In the genomic region with DNA sequence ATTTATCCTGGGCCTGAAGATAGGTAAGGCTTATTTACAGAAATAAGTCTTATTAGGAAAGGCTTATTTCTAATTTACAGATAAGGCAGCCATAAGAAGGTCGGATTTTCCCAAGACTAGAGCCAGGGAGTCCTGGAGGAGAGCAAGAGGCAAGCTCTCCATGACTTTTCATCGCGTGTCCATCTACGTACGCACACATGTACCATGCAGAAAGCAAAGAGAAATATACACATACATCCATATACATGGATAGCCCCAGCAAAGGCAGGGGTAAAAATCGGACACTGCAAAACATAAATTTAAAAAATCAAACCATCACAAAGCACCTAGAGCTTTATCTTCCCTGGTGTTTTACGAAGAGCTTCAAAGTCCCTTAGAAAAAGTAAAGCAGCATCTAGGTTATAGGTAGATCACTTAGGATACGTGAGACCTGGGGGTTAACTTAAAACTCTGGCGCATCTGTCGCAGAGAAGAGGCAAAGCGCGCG, we compare ENCODE assay signal across 8 cellular contexts. TPM values are rescaled to one million over a fixed set of nuclear protein-coding genes. Genes with fewer than 3 reads are reported as not detected.
DNase-seq lines count a peak whose midpoint lies in the region; ATAC-seq, FAIRE-seq and TF ChIP-seq lines count a peak whose summit lies in the region.

No MANE protein-coding gene starts in this region.

- H3K9me2 ChIP-seq in Loucy (replicated peaks; ENCODE audit: low read depth, low read length) = no peaks in the 10 kb centered on the region

- H3K27me3 ChIP-seq in Loucy (ENCODE audit: insufficient read depth, low read length, poor library complexity, severe bottlenecking) = no peaks in the 10 kb centered on the region
- H3K27me3 ChIP-seq in K562 (ENCODE audit: control insufficient read depth in 2 of 2, insufficient read depth in 2 of 2, low read length in 2 of 2) = no peaks in the 10 kb centered on the region

- no peaks in the 10 kb centered on the region for H3K9me1 ChIP-seq in K562 (ENCODE audit: control insufficient read depth, insufficient read depth, low read length)

- H3F3A ChIP-seq in Loucy (ENCODE audit: low read depth) = no peaks in the 10 kb centered on the region

- H3K36me3 ChIP-seq in Loucy (ENCODE audit: insufficient read depth, low read length) (no peaks in the 10 kb centered on the region), K562 (ENCODE audit: control insufficient read depth, insufficient read depth, low read length) (peaks cover 8% of the 10 kb centered on the region; the same call in 1 of the 3 replicates)

- H3K9ac ChIP-seq in Loucy (ENCODE audit: low read depth, low read length, poor library complexity, severe bottlenecking) = peak overlapping the region; percentile 88
- H3K9ac ChIP-seq in K562 (ENCODE audit: insufficient read depth in 1 of 2, low read depth in 2 of 2, low read length in 2 of 2) = peak overlapping the region; percentile 94 to 98

- ATAC-seq in K562 (peak; percentile 4; the same call in 1 of the 3 replicates), left lobe of liver (peak; percentile 3)

- H3K27ac ChIP-seq in K562 (ENCODE audit: extremely low read depth, low read depth, low read length) (peak overlapping the region; percentile 84), temporal lobe (ENCODE audit: low read depth, low read length) (peak overlapping the region; percentile 77)

- H2AFZ ChIP-seq in Loucy (ENCODE audit: low read length) = peak overlapping the region; percentile 80
- peak overlapping the region; percentile 72 for H2AFZ ChIP-seq in K562 (ENCODE audit: low read depth, low read length)

- H3K4me3 ChIP-seq in Loucy (ENCODE audit: low read length, poor library complexity, severe bottlenecking) (peak overlapping the region; percentile 93), K562 (peak overlapping the region; percentile 53)

- no peak for TF ChIP-seq POLR2A in K562 (conservative IDR thresholded peaks at IDR 0.05)

- no peak for TF ChIP-seq EP300 in K562 (IDR thresholded peaks at IDR 0.05; ENCODE audit: low read length)

- H3K9me3 ChIP-seq in Loucy (ENCODE audit: insufficient read depth, low read depth, low read length) (no peaks in the 10 kb centered on the region), K562 (replicated peaks; ENCODE audit: control insufficient read depth, insufficient read depth, low read depth, low read length) (no peaks in the 10 kb centered on the region)

- WGBS in K562 (ENCODE audit: insufficient coverage, low coverage, missing lambda C conversion rate) = under 1% methylated on average over 10 of the region's 13 CpGs

- H4K20me1 ChIP-seq in Loucy (ENCODE audit: insufficient read depth, low read length, poor library complexity, severe bottlenecking) = peaks cover 34% of the 10 kb centered on the region
- H4K20me1 ChIP-seq in K562 (replicated peaks; ENCODE audit: control insufficient read depth, insufficient read depth, low read length) = peaks cover 10% of the 10 kb centered on the region; the same call in 1 of the 2 replicates

- intact Hi-C loops in K562 (cut with micrococcal nuclease) = loop anchor here (5.0 kb wide), 1 partner anchor 114 kb away; a partner anchor contains a TSS

- no peak for TF ChIP-seq RAD21 in K562 (CRISPR knock-in tag; conservative IDR thresholded peaks at IDR 0.05 in 1 of 2, IDR thresholded peaks at IDR 0.05 in 1 of 2)

- peak overlapping the region; percentile 94 for H3K4me2 ChIP-seq in Loucy (ENCODE audit: low read depth, low read length, poor library complexity, severe bottlenecking)
- peak overlapping the region; percentile 86 for H3K4me2 ChIP-seq in K562 (ENCODE audit: insufficient read depth, low read length)

- CTCF ChIA-PET in K562 (lab: Yijun Ruan, JAX; ENCODE audit: low intra/inter-chr PET ratio) = no interaction called here

- TF ChIP-seq CTCF in Loucy (conservative IDR thresholded peaks at IDR 0.05; ENCODE audit: low read length) (no peak), K562 (IDR thresholded peaks at IDR 0.05 in 2 of 3, conservative IDR thresholded peaks at IDR 0.05 in 1 of 3; ENCODE audit: insufficient read depth in 2 of 3, low read depth in 1 of 3, low read length in 3 of 3) (no peak)

- FAIRE-seq in K562 (lab: Jason Lieb, UNC) = peak; percentile 49

- TSS peak; percentile 80 for BruUV-seq in K562 (replicated peaks; lab: Mats Ljungman, UMichigan)

- DNase-seq in activated T-cell treated with anti-CD3 and anti-CD28 coated beads for 4 hours = peak; percentile 1
- no peak for DNase-seq in activated T-cell treated with anti-CD3 and anti-CD28 coated beads, Interleukin-2, amount 50 U/mL, for 48 hours
- peak in 1 of 4 experiments; percentile 24 for DNase-seq in K562 (ENCODE audit: extremely low read depth in 1 of 4, low spot score in 3 of 4)
- no peak for DNase-seq in left lobe of liver (ENCODE audit: low spot score)
- DNase-seq in medulla oblongata (ENCODE audit: extremely low spot score) = no peak
- no peak for DNase-seq in GM19240 (ENCODE audit: insufficient read length, low spot score)

- H3K79me2 ChIP-seq in Loucy (ENCODE audit: insufficient read depth, low read length) (peaks cover 45% of the 10 kb centered on the region), K562 (ENCODE audit: control insufficient read depth, insufficient read depth, low read length) (peaks cover 51% of the 10 kb centered on the region)

- H3K4me1 ChIP-seq in Loucy (ENCODE audit: insufficient read depth, low read length, poor library complexity, severe bottlenecking) (peaks cover 29% of the 10 kb centered on the region), K562 (replicated peaks in 1 of 2; ENCODE audit: control insufficient read depth in 2 of 2, insufficient read depth in 2 of 2, low read length in 2 of 2) (peaks cover 14 to 34% of the 10 kb centered on the region in 2 experiments)

- POLR2A ChIA-PET in K562 (lab: Yijun Ruan, JAX) = interaction anchor here (0.6 to 2.4 kb wide), 9 partner anchors 10 to 787 kb away, joined by 3 to 15 read pairs (median 4); no protein-coding TSS in a partner anchor

- in situ Hi-C loops in K562 (cut with MboI) = loop anchor here (10.0 kb wide), 1 partner anchor 129 kb away; no protein-coding TSS in a partner anchor

TF ChIP-seq in K562, 482 proteins besides CTCF, POLR2A, EP300 and RAD21 (continues in another document):
- TF ChIP-seq KDM1A (IDR thresholded peaks at IDR 0.05) = peak in 1 of 2 experiments; percentile 89; a peak in 2 of 4 replicates
- TF ChIP-seq PHF20 (IDR thresholded peaks at IDR 0.05; ENCODE audit: partially characterized antibody) = peak; percentile 60

RNA-seq across cellular contexts. Expression of a gene that starts 25.8 kb away (rescaled TPM):
- total RNA-seq in K562 (2011; cell fraction: chromatin; rRNA removed; ENCODE audit: low replicate concordance) = 4.7 and 8.6 TPM in 2 replicates
- 2.8 and 3.8 TPM in 2 replicates for total RNA-seq in K562 (2011; cell fraction: nucleolus; rRNA removed)
- total RNA-seq in K562 (2011; cell fraction: nucleoplasm; rRNA removed) = 2.9 and 3.6 TPM in 2 replicates
- total RNA-seq in K562 (2014; rRNA removed) (0.57 and 0.64 TPM in 2 replicates), K562 (2014; rRNA removed; fragmentation: Illumina TruSeq; extraction: Trizol) (1.1 and 1.2 TPM in 2 replicates), K562 (2015; rRNA removed; fragmentation: Illumina TruSeq; extraction: Trizol) (0.87 and 1.1 TPM in 2 replicates), K562 (2021) (0.74 and 0.78 TPM in 2 replicates), left lobe of liver (11.6 TPM), temporal lobe (53.6 TPM)
- polyA plus RNA-seq in K562 (2011; rRNA removed) (0.89 and 0.97 TPM in 2 replicates), K562 (2014; fragmentation: Illumina TruSeq; extraction: Trizol) (0.44 and 0.59 TPM in 2 replicates), K562 (2014; fragmentation: Nextera tagmentation; extraction: Ambion mirVana) (under 1 TPM; 0.07 TPM), K562 (2014; rRNA removed) (0.39 and 0.52 TPM in 2 replicates)
- 0.21 and 0.46 TPM in 2 replicates for polyA plus RNA-seq in K562 (2011; cell fraction: cytosol; rRNA removed)
- polyA plus RNA-seq in K562 (2011; cell fraction: nucleus; rRNA removed) = 1.1 and 1.6 TPM in 2 replicates
- polyA plus RNA-seq in K562 (2012) = 0.31 and 0.79 TPM in 2 replicates
- polyA minus RNA-seq in K562 (2011; rRNA and poly(A)+ RNA removed) = 2.5 and 3.6 TPM in 2 replicates
- polyA minus RNA-seq in K562 (2011; cell fraction: cytosol; rRNA and poly(A)+ RNA removed) = 1.0 and 1.1 TPM in 2 replicates
- 1.2 and 2.7 TPM in 2 replicates for polyA minus RNA-seq in K562 (2011; cell fraction: nucleus; rRNA and poly(A)+ RNA removed)
